8 cellular contexts compared by ENCODE assay signal in the genomic region with DNA sequence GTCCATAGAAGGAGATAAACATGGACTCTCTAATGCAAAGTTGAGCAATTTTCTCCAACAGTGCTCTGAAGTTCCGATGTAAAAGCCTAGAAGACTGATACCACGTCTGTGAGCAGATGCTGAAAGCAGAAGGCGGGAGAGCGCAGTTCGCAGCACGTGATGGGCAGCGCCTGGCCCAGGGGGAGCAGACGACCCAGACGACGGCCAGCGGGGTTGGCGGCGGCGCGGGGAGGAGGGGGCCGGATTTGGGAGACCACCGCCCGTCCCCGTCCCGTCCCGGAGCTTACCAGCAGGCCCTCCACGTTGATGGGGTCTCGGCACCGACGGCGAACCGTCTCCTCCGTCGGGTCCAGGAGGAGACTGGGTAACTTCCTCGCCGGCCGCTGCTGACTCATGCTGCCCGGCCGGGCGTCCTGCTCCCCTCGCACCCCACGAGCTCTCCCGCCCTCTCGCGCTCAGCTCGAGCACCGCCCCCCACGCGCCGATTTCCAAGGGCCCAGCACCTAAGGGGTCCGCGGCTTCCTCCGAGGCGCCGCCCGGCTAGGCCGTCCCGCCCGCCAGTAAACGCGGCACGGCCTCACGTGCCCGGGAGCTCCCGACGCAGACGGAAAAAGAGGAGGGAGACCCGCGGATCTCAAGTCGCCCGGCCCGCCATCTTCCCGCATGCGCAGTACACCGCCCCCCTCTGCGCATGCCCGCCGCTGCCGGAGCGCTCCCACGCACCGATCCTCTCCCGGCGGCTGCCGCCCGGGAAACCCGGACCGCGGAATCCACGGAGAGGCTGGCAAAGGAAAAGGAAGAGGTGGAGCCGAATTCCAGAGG. TPM values are rescaled to one million over a fixed set of nuclear protein-coding genes. Genes with fewer than 3 reads are reported as not detected.
A peak's percentile ranks its signal among the peaks of the same experiment; 100 is the strongest.
DNase-seq lines count a peak whose midpoint lies in the region; ATAC-seq and TF ChIP-seq lines count a peak whose summit lies in the region.

A gene with protein sequence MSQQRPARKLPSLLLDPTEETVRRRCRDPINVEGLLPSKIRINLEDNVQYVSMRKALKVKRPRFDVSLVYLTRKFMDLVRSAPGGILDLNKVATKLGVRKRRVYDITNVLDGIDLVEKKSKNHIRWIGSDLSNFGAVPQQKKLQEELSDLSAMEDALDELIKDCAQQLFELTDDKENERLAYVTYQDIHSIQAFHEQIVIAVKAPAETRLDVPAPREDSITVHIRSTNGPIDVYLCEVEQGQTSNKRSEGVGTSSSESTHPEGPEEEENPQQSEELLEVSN (minus strand): TSS at position 677 of the 822 bp plus-strand sequence. CDS start 282 bp downstream, at position 395.

- H3K4me3 Mint-ChIP-seq in activated naive CD8-positive, alpha-beta T cell treated with anti-CD3 and anti-CD28 coated beads, Interleukin-2, amount 10 ng/mL, durations not matched to agents 7 days and 5 days: peak within 1 kb of the TSS; percentile 97
- H3K4me3 Mint-ChIP-seq in glutamatergic neuron (ENCODE audit: unreplicated experiment): peak within 1 kb of the TSS; percentile 89

- H3K36me3 Mint-ChIP-seq in activated naive CD8-positive, alpha-beta T cell treated with anti-CD3 and anti-CD28 coated beads, Interleukin-2, amount 10 ng/mL, durations not matched to agents 7 days and 5 days: peaks cover 15% of the 10 kb centered on the region
- H3K36me3 Mint-ChIP-seq in glutamatergic neuron (ENCODE audit: unreplicated experiment): peaks cover 12% of the 10 kb centered on the region

- H3K4me1 ChIP-seq in ovary (ENCODE audit: insufficient read depth) (peaks cover 11% of the 10 kb centered on the region), thymus (ENCODE audit: control insufficient read depth, insufficient read depth, low read length) (peaks cover 6% of the 10 kb centered on the region)

- no peaks in the 10 kb centered on the region for H3K27me3 Mint-ChIP-seq in activated naive CD8-positive, alpha-beta T cell treated with anti-CD3 and anti-CD28 coated beads, Interleukin-2, amount 10 ng/mL, durations not matched to agents 7 days and 5 days
- H3K27me3 Mint-ChIP-seq in glutamatergic neuron (ENCODE audit: unreplicated experiment): peaks cover 10% of the 10 kb centered on the region

- DNase-seq in NCI-H1417 treated with DMSO at 0.1 percent for 48 hours (lab: John Stamatoyannopoulos, UW): peak; percentile 78
- peak; percentile 83 to 90 for DNase-seq in SW 1271 (lab: John Stamatoyannopoulos, UW)
- DNase-seq in activated naive CD8-positive, alpha-beta T cell treated with anti-CD3 and anti-CD28 coated beads, Interleukin-2, amount 10 ng/mL, durations not matched to agents 7 days and 5 days: peak; percentile 90
- peak; percentile 97 for DNase-seq in glutamatergic neuron
- DNase-seq in ovary: peak; percentile 93 to 97 (median 94)

- H3K36me3 ChIP-seq in ovary (no peaks in the 10 kb centered on the region), thymus (ENCODE audit: control insufficient read depth, insufficient read depth) (no peaks in the 10 kb centered on the region)

- TF ChIP-seq POLR2A in ovary (IDR thresholded peaks at IDR 0.05): peak; percentile 92

- TF ChIP-seq EP300 in ovary (IDR thresholded peaks at IDR 0.05): no peak

- peaks cover 16% of the 10 kb centered on the region for H3K4me1 Mint-ChIP-seq in activated naive CD8-positive, alpha-beta T cell treated with anti-CD3 and anti-CD28 coated beads, Interleukin-2, amount 10 ng/mL, durations not matched to agents 7 days and 5 days
- peaks cover 18% of the 10 kb centered on the region for H3K4me1 Mint-ChIP-seq in glutamatergic neuron (ENCODE audit: low read depth, unreplicated experiment)

- no peaks in the 10 kb centered on the region for H3K27me3 ChIP-seq in ovary
- no peaks in the 10 kb centered on the region for H3K27me3 ChIP-seq in thymus (ENCODE audit: control insufficient read depth, insufficient read depth)

- 0 to 1% (median 0%) methylated on average over 76 to 86 of the region's 86 CpGs for WGBS in ovary, 3 donors
- under 1% methylated on average over 86 of the region's 86 CpGs for WGBS in thymus

- no peaks in the 10 kb centered on the region for H3K9me3 ChIP-seq in ovary
- no peaks in the 10 kb centered on the region for H3K9me3 ChIP-seq in thymus (ENCODE audit: control insufficient read depth)

- no peak for TF ChIP-seq CTCF in glutamatergic neuron (IDR thresholded peaks at IDR 0.05; ENCODE audit: partially characterized antibody, unreplicated experiment)
- peak in 2 of 3 donors; percentile 38 to 43 for TF ChIP-seq CTCF in ovary (IDR thresholded peaks at IDR 0.05)

- peak within 1 kb of the TSS; percentile 92 for H3K27ac Mint-ChIP-seq in activated naive CD8-positive, alpha-beta T cell treated with anti-CD3 and anti-CD28 coated beads, Interleukin-2, amount 10 ng/mL, durations not matched to agents 7 days and 5 days
- peak within 1 kb of the TSS; percentile 96 for H3K27ac Mint-ChIP-seq in glutamatergic neuron (ENCODE audit: unreplicated experiment)

- POLR2A ChIA-PET in activated naive CD8-positive, alpha-beta T cell treated with anti-CD3 and anti-CD28 coated beads, Interleukin-2, amount 10 ng/mL, durations not matched to agents 7 days and 5 days (lab: Charles Lee): interaction anchor here (0.9 to 1.1 kb wide), 2 partner anchors 281 to 333 kb away, joined by 3 read pairs; a partner anchor contains a TSS

- peak; percentile 76 for ATAC-seq in HG02642 (IDR thresholded peaks at IDR 0.05; ENCODE audit: poor library complexity, unreplicated experiment)
- peak; percentile 87 for ATAC-seq in activated naive CD8-positive, alpha-beta T cell treated with anti-CD3 and anti-CD28 coated beads, Interleukin-2, amount 10 ng/mL, durations not matched to agents 7 days and 5 days (ENCODE audit: low read depth)

- H3K27ac ChIP-seq in ovary: peak within 1 kb of the TSS; percentile 86 to 89
- peak within 1 kb of the TSS; percentile 42 for H3K27ac ChIP-seq in thymus (ENCODE audit: low read depth)

- intact Hi-C loops in ovary (cut with DNase I): no loop called here

- peak within 1 kb of the TSS; percentile 69 for H3K4me3 ChIP-seq in GM08714 (ENCODE audit: low read length)
- H3K4me3 ChIP-seq in ovary: peak within 1 kb of the TSS; percentile 64
- peak within 1 kb of the TSS; percentile 91 for H3K4me3 ChIP-seq in thymus (ENCODE audit: low read length)

- no peaks in the 10 kb centered on the region for H3K9me3 Mint-ChIP-seq in activated naive CD8-positive, alpha-beta T cell treated with anti-CD3 and anti-CD28 coated beads, Interleukin-2, amount 10 ng/mL, durations not matched to agents 7 days and 5 days
- peaks cover 8% of the 10 kb centered on the region for H3K9me3 Mint-ChIP-seq in glutamatergic neuron (ENCODE audit: unreplicated experiment)

RNA-seq across cellular contexts. Expression of the gene that starts here (rescaled TPM):
- 1 to 10 TPM; 8.5 to 9.8 TPM for total RNA-seq in activated naive CD8-positive, alpha-beta T cell treated with anti-CD3 and anti-CD28 coated beads, Interleukin-2, amount 10 ng/mL, durations not matched to agents 7 days and 5 days
- total RNA-seq in glutamatergic neuron (ENCODE audit: unreplicated experiment) (22.1 TPM), ovary (10 to 100 TPM; 10.5 to 19.6 (median 17.7) TPM)
- polyA plus RNA-seq in ovary (10 to 100 TPM in 1 of 2 donors, 1 to 10 TPM in 1; 9.9 to 13.6 TPM), thymus (11.0 TPM)

Comparison
In these comparisons a context has a peak if more than half of its experiments do, and no peak if none do; other contexts are left out.
1. Peak in every context shown above with its lines: DNase-seq, ATAC-seq, H3K4me3 ChIP-seq and H3K27ac ChIP-seq.